In the genomic region with DNA sequence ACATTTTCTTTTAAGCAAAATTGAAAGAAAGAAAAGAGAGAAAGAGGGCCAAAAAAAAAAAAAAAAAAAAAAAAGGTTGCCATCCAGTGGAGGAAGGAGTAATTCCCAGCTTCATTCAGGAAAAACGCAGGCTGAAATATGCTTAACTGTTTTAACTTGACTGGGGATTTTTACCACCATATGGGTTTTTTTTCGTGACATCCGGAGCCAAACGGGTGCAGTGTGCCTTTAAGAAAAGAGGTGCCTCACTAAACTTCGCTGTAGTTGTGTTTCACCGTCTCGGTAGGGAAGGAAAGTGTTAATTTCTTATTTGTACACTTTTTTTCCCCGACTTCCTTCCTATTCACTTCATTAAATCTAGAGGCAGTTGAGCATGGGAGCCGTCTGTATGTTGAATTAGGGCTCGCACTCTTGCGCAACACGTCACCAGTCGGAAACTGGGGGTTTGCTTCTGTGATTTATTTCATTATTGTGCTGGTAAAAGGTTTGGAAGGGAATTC, we compare ENCODE assay signal across 8 cellular contexts.
A peak's percentile ranks its signal among the peaks of the same experiment; 100 is the strongest.
DNase-seq lines count a peak whose midpoint lies in the region; ATAC-seq and TF ChIP-seq lines count a peak whose summit lies in the region.

No MANE protein-coding gene starts in this region.

- H3K23ac ChIP-seq in IMR-90 (ENCODE audit: low read depth, low read length), result peak overlapping the region; percentile 66

- no peaks in the 10 kb centered on the region for H3K27me3 ChIP-seq in IMR-90 (ENCODE audit: control insufficient read depth, insufficient read depth, low read length)
- no peaks in the 10 kb centered on the region for H3K27me3 ChIP-seq in SK-N-SH (ENCODE audit: insufficient read depth)
- H3K27me3 ChIP-seq in mammary epithelial cell (ENCODE audit: insufficient read depth, low read length), result no peaks in the 10 kb centered on the region
- H3K27me3 ChIP-seq in smooth muscle cell (ENCODE audit: low read depth), result no peaks in the 10 kb centered on the region

- H3K9ac ChIP-seq in IMR-90 (ENCODE audit: low read depth, low read length), result peak overlapping the region; percentile 81
- H3K9ac ChIP-seq in SK-N-SH, result peak overlapping the region; percentile 70
- H3K9ac ChIP-seq in mammary epithelial cell (ENCODE audit: insufficient read depth, low read length), result peak overlapping the region; percentile 84
- H3K9ac ChIP-seq in smooth muscle cell (ENCODE audit: low read depth), result peak overlapping the region; percentile 32

- peak overlapping the region; percentile 79 for H3K27ac ChIP-seq in IMR-90 (ENCODE audit: insufficient read depth, low read length)
- H3K27ac ChIP-seq in SK-N-SH (ENCODE audit: low read depth in 2 of 2, low read length in 1 of 2), result peak overlapping the region; percentile 50 to 79; a peak in 3 of 4 replicates
- peak overlapping the region; percentile 84 for H3K27ac ChIP-seq in mammary epithelial cell (ENCODE audit: insufficient read depth, low read depth, low read length)
- no peak overlapping the region for H3K27ac ChIP-seq in smooth muscle cell (ENCODE audit: low read depth)

- H4K91ac ChIP-seq in IMR-90 (ENCODE audit: insufficient read depth, low read depth, low read length), result peak overlapping the region; percentile 12; the same call in 1 of the 2 replicates

- H2BK15ac ChIP-seq in IMR-90 (ENCODE audit: low read depth, low read length), result peak overlapping the region; percentile 13; the same call in 1 of the 3 replicates

- H4K20me1 ChIP-seq in IMR-90 (ENCODE audit: insufficient read depth, low read length), result no peaks in the 10 kb centered on the region
- H4K20me1 ChIP-seq in SK-N-SH (ENCODE audit: insufficient read depth), result no peaks in the 10 kb centered on the region
- H4K20me1 ChIP-seq in mammary epithelial cell (ENCODE audit: insufficient read depth, low read length), result no peaks in the 10 kb centered on the region
- peaks cover 22% of the 10 kb centered on the region for H4K20me1 ChIP-seq in smooth muscle cell (ENCODE audit: low read depth)

- H3K4me1 ChIP-seq in IMR-90 (ENCODE audit: control insufficient read depth, insufficient read depth, low read length) (peaks cover 5% of the 10 kb centered on the region; the same call in 1 of the 2 replicates), SK-N-SH (ENCODE audit: control insufficient read depth in 1 of 2, insufficient read depth in 2 of 2, low read depth in 1 of 2, low read length in 1 of 2) (peaks cover 13% of the 10 kb centered on the region in 2 experiments; a peak in 3 of 4 replicates), mammary epithelial cell (ENCODE audit: insufficient read depth, low read length) (peaks cover 42% of the 10 kb centered on the region), smooth muscle cell (ENCODE audit: low read depth) (peaks cover 11% of the 10 kb centered on the region)

- H3F3A ChIP-seq in SK-N-SH (replicated peaks; ENCODE audit: insufficient read depth), result no peaks in the 10 kb centered on the region
- no peaks in the 10 kb centered on the region for H3F3A ChIP-seq in smooth muscle cell (ENCODE audit: low read depth)

- peak overlapping the region; percentile 15 to 41 for H4K8ac ChIP-seq in IMR-90 (ENCODE audit: low read depth in 2 of 2, low read length in 2 of 2)

- peak overlapping the region; percentile 76 for H3K14ac ChIP-seq in IMR-90 (replicated peaks; ENCODE audit: low read depth, low read length)

- peak overlapping the region; percentile 13; the same call in 1 of the 2 replicates for H3K18ac ChIP-seq in IMR-90 (ENCODE audit: low read depth, low read length)

- H3K9me3 ChIP-seq in IMR-90 (ENCODE audit: control insufficient read depth, insufficient read depth, low read length) (no peaks in the 10 kb centered on the region), SK-N-SH (no peaks in the 10 kb centered on the region), mammary epithelial cell (replicated peaks; ENCODE audit: insufficient read depth, low read length) (no peaks in the 10 kb centered on the region), smooth muscle cell (replicated peaks; ENCODE audit: low read depth) (no peaks in the 10 kb centered on the region)

- DNase-seq in DMS153 treated with DMSO at 0.1 percent for 48 hours (lab: John Stamatoyannopoulos, UW; ENCODE audit: unreplicated experiment), result peak; percentile 63
- peak; percentile 67 for DNase-seq in IMR-90
- peak; percentile 19 for DNase-seq in SK-N-SH
- peak; percentile 76 for DNase-seq in mammary epithelial cell
- peak; percentile 85 for DNase-seq in iris pigment epithelial cell (ENCODE audit: low read depth)
- no peak for DNase-seq in smooth muscle cell (lab: John Stamatoyannopoulos, UW; ENCODE audit: unreplicated experiment)
- DNase-seq in SW 1271 (lab: John Stamatoyannopoulos, UW), result no peak

- H3K56ac ChIP-seq in IMR-90 (ENCODE audit: extremely low read depth, insufficient read depth, low read length), result peak overlapping the region; percentile 33

- BruUV-seq in IMR-90 (replicated peaks; lab: Mats Ljungman, UMichigan), result no TSS peak
- no TSS peak for BruUV-seq in mammary epithelial cell (replicated peaks; lab: Mats Ljungman, UMichigan)

- no peaks in the 10 kb centered on the region for H3K9me1 ChIP-seq in IMR-90 (ENCODE audit: insufficient read depth, low read length)

- H3K4me2 ChIP-seq in IMR-90 (ENCODE audit: low read depth, low read length) (peak overlapping the region; percentile 86), SK-N-SH (peak overlapping the region; percentile 75), mammary epithelial cell (ENCODE audit: insufficient read depth, low read depth, low read length) (peak overlapping the region; percentile 99), smooth muscle cell (peak overlapping the region; percentile 91)

- peak overlapping the region; percentile 32 for H4K5ac ChIP-seq in IMR-90 (ENCODE audit: low read depth, low read length)

- peak; percentile 23; the same call in 1 of the 2 replicates for TF ChIP-seq CTCF in IMR-90 (conservative IDR thresholded peaks at IDR 0.05; ENCODE audit: low read depth, low read length)
- peak; percentile 31; the same call in 1 of the 2 replicates for TF ChIP-seq CTCF in SK-N-SH (IDR thresholded peaks at IDR 0.05)
- peak; percentile 2 to 7 for TF ChIP-seq CTCF in mammary epithelial cell (conservative IDR thresholded peaks at IDR 0.05 in 1 of 2, IDR thresholded peaks at IDR 0.05 in 1 of 2; ENCODE audit: extremely low read depth in 1 of 2, insufficient read depth in 1 of 2, low read depth in 1 of 2, low read length in 2 of 2)
- TF ChIP-seq CTCF in smooth muscle cell (IDR thresholded peaks at IDR 0.05; ENCODE audit: borderline replicate concordance, insufficient read depth, poor library complexity, severe bottlenecking), result no peak

- peak overlapping the region; percentile 73 for H2BK120ac ChIP-seq in IMR-90 (ENCODE audit: low read depth, low read length)

- H2BK20ac ChIP-seq in IMR-90 (ENCODE audit: low read depth, low read length), result no peak overlapping the region; the same call in 1 of the 2 replicates

- CTCF ChIA-PET in IMR-90 (lab: Yijun Ruan, JAX) (interaction anchor here (0.6 to 1.7 kb wide), 8 partner anchors 9 to 825 kb away, joined by 3 to 11 read pairs (median 4); no protein-coding TSS in a partner anchor), SK-N-SH (lab: Yijun Ruan, JAX) (interaction anchor here (1.2 to 1.8 kb wide), 2 partner anchors 26 kb away, joined by 4 to 5 read pairs; no protein-coding TSS in a partner anchor), mammary epithelial cell (lab: Charles Lee; ENCODE audit: low non-redundant PET) (interaction anchor here (0.7 kb wide), 1 partner anchor 16 kb away, joined by 4 read pairs; no protein-coding TSS in a partner anchor)

- H3K4ac ChIP-seq in IMR-90 (ENCODE audit: low read depth, low read length), result peak overlapping the region; percentile 61

- TF ChIP-seq RAD21 in IMR-90 (IDR thresholded peaks at IDR 0.05; ENCODE audit: low read length) (no peak), SK-N-SH (IDR thresholded peaks at IDR 0.05; ENCODE audit: low read length) (no peak)

- peak overlapping the region; percentile 41 for H3K4me3 ChIP-seq in IMR-90 (ENCODE audit: insufficient read depth, low read depth, low read length)
- peak overlapping the region; percentile 55 to 68 for H3K4me3 ChIP-seq in SK-N-SH (ENCODE audit: low read depth in 2 of 2, low read length in 1 of 2)
- H3K4me3 ChIP-seq in mammary epithelial cell (replicated peaks in 1 of 3; ENCODE audit: insufficient read depth in 1 of 3, low read depth in 2 of 3, low read length in 3 of 3), result peak overlapping the region; percentile 49 to 77 (median 71)
- H3K4me3 ChIP-seq in smooth muscle cell, result peak overlapping the region; percentile 55

- H2AFZ ChIP-seq in IMR-90 (replicated peaks; ENCODE audit: low read length, poor library complexity) (peak overlapping the region; percentile 86), SK-N-SH (ENCODE audit: low read depth) (peak overlapping the region; percentile 80; the same call in 1 of the 2 replicates), mammary epithelial cell (ENCODE audit: low read depth, low read length) (peak overlapping the region; percentile 93), smooth muscle cell (ENCODE audit: low read depth) (no peak overlapping the region)

- H3K36me3 ChIP-seq in IMR-90 (ENCODE audit: control insufficient read depth, insufficient read depth, low read length) (peaks cover 2% of the 10 kb centered on the region; the same call in 1 of the 2 replicates), SK-N-SH (replicated peaks in 1 of 2; ENCODE audit: control insufficient read depth in 1 of 2, insufficient read depth in 2 of 2, low read length in 1 of 2) (peaks cover 0 to 5% of the 10 kb centered on the region in 2 experiments), mammary epithelial cell (ENCODE audit: insufficient read depth, low read length) (peaks cover 3% of the 10 kb centered on the region), smooth muscle cell (ENCODE audit: low read depth) (no peaks in the 10 kb centered on the region)

- H2AK9ac ChIP-seq in IMR-90 (replicated peaks; ENCODE audit: low read depth, low read length, poor library complexity), result no peak overlapping the region

- in situ Hi-C loops in IMR-90 (cut with MboI; ENCODE audit: low sequenced_read_pairs), result no loop called here
- in situ Hi-C loops in mammary epithelial cell (cut with MboI; ENCODE audit: low sequenced_read_pairs in 2 of 2), result no loop called here

- WGBS in IMR-90 (ENCODE audit: extremely low coverage in 2 of 2, insufficient read length in 1 of 2), 2 experiments, result 0% methylated on average over 4 of the region's 13 CpGs; no CpG with 5 or more reads in 1 of the 2 experiments
- 4% methylated on average over 13 of the region's 13 CpGs for WGBS in SK-N-SH (ENCODE audit: low lambda C conversion rate)
- WGBS in mammary epithelial cell (ENCODE audit: low coverage, missing lambda C conversion rate), result 2% methylated on average over 13 of the region's 13 CpGs
- WGBS in smooth muscle cell (ENCODE audit: low lambda C conversion rate), result 6% methylated on average over 13 of the region's 13 CpGs

- no peak overlapping the region for H2AK5ac ChIP-seq in IMR-90 (ENCODE audit: low read depth, low read length)

- POLR2A ChIA-PET in IMR-90 (lab: Charles Lee; ENCODE audit: unreplicated experiment), result interaction anchor here (0.5 to 0.6 kb wide), 2 partner anchors 686 to 1142 kb away, joined by 4 to 9 read pairs; a partner anchor contains a TSS
- POLR2A ChIA-PET in SK-N-SH (lab: Yijun Ruan, JAX), result interaction anchor here (1.7 kb wide), 1 partner anchor 50 kb away, joined by 6 read pairs; no protein-coding TSS in a partner anchor

- TF ChIP-seq POLR2A in IMR-90 (IDR thresholded peaks at IDR 0.05; ENCODE audit: low read depth, low read length), result no peak

- H3K79me1 ChIP-seq in IMR-90 (ENCODE audit: low read depth in 1 of 2, low read length in 2 of 2), result peaks cover 3 to 22% of the 10 kb centered on the region in 2 experiments; a peak in 3 of 4 replicates

- H3K9me2 ChIP-seq in SK-N-SH, result no peaks in the 10 kb centered on the region

- dilution Hi-C loops in IMR-90 (cut with HindIII; ENCODE audit: low sequenced_read_pairs, unreplicated experiment) (no loop called here), mammary epithelial cell (cut with HindIII; ENCODE audit: low sequenced_read_pairs) (no loop called here)

- TF ChIP-seq EP300 in SK-N-SH (IDR thresholded peaks at IDR 0.05; ENCODE audit: borderline replicate concordance in 1 of 2, low read depth in 1 of 2, low read length in 1 of 2), result no peak

- ATAC-seq in GM21526 (IDR thresholded peaks at IDR 0.05; ENCODE audit: low FRiP score, unreplicated experiment) (peak; percentile 48), IMR-90 (ENCODE audit: low read depth) (peak; percentile 54)

- intact Hi-C loops in IMR-90 (cut with micrococcal nuclease) (loop anchor here (1.0 to 5.0 kb wide), 5 partner anchors 83 to 684 kb away; a partner anchor contains a TSS), mammary epithelial cell (cut with micrococcal nuclease) (loop anchor here (2.0 to 10.0 kb wide), 2 partner anchors 143 to 467 kb away; a partner anchor contains a TSS)

- H3K79me2 ChIP-seq in SK-N-SH (ENCODE audit: insufficient read depth) (peaks cover 10% of the 10 kb centered on the region), mammary epithelial cell (ENCODE audit: insufficient read depth, low read length) (peaks cover 36% of the 10 kb centered on the region), smooth muscle cell (ENCODE audit: low read depth) (no peaks in the 10 kb centered on the region)

- H2BK5ac ChIP-seq in IMR-90 (ENCODE audit: low read depth, low read length, poor library complexity, severe bottlenecking), result peak overlapping the region; percentile 82

Comparison
In these comparisons a context has a peak if more than half of its experiments do, and no peak if none do; other contexts are left out.
1. DNase-seq: peak in DMS153 treated with DMSO at 0.1 percent for 48 hours (single experiment), IMR-90 (single experiment), SK-N-SH (single experiment), mammary epithelial cell (single experiment) and iris pigment epithelial cell (single experiment); none in smooth muscle cell (single experiment) and SW 1271 (0 of 2).
2. H3K9ac ChIP-seq: peak in every context shown above with its lines; median percentile 84 in mammary epithelial cell; 81 in IMR-90; 70 in SK-N-SH; 32 in smooth muscle cell.
3. Peak in every context shown above with its lines, with median percentiles within 50 percentile points of each other: H3K4me2 ChIP-seq and H3K4me3 ChIP-seq.